In the genomic region with DNA sequence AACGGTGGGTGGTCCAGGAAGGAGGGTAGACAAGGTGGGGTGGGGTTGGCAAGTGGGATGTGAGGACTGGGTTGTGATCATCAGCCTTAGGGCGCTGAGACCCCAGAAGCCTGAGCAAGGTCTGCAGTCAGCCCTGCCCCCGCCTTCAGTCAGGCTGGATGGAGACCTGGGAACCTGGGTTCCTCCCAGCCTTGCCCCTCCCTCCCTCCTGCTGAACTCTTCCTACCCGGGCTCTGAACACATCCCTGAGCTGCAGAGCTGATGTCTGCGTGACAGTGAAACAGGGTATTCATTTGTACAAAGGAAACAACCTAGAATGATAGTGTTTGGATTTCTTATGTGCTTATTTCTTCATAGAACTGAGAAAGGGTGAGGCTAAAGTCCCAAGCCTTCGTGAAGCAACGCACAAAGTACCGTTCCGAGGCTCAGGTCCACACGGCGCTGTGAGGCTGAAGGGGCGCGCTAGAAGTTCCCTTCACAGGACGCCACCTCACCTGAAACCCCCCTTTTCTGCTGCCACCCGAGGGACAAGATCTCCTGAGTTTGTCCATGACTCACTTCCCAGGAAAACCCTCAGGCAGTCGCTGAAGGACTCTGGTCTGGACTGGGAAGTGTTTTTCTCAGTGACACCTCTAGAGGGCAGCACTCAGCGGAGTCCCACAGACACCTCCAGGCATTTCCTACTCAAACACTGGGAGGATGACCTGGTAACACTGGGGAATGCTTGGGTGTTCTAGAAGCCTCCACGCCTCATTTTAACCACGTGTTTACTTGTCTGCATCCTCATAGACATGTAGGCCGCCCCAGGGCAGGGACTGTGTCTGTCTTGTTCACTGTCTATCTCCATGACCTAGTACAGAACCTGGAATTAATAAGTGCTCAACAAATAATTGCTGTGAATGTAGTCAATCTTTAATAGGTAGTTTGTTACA, we compare ENCODE assay signal across 9 cellular contexts. TPM values are rescaled to one million over a fixed set of nuclear protein-coding genes. Genes with fewer than 3 reads are reported as not detected.
DNase-seq lines count a peak whose midpoint lies in the region; ATAC-seq and TF ChIP-seq lines count a peak whose summit lies in the region.
"Had no signal": no experiment of that assay in that cellular context is flagged by ENCODE, and none has a peak within 500 bp of the region (broad histone marks: within the 10 kb centered on the region; RNA-seq: fewer than 3 reads in every experiment).

No MANE protein-coding gene starts in this region.

- H3K27me3 Mint-ChIP-seq in CD14-positive monocyte (ENCODE audit: low read depth in 3 of 3) = peaks cover 1 to 8% (median 4%) of the 10 kb centered on the region in 3 donors
- peaks cover 29% of the 10 kb centered on the region for H3K27me3 Mint-ChIP-seq in activated T-helper 17 cell treated with anti-CD3 and anti-CD28 coated beads, Interleukin-2, amount 50 U/mL, for 72 hours

- no peaks in the 10 kb centered on the region for H3K36me3 Mint-ChIP-seq in CD14-positive monocyte
- H3K36me3 Mint-ChIP-seq in activated T-helper 17 cell treated with anti-CD3 and anti-CD28 coated beads, Interleukin-2, amount 50 U/mL, for 72 hours (ENCODE audit: low read depth) = no peaks in the 10 kb centered on the region

- H3K9me3 Mint-ChIP-seq in CD14-positive monocyte = peaks cover 0 to 9% (median 1%) of the 10 kb centered on the region in 7 donors
- H3K9me3 Mint-ChIP-seq in activated T-helper 17 cell treated with anti-CD3 and anti-CD28 coated beads, Interleukin-2, amount 50 U/mL, for 72 hours = no peaks in the 10 kb centered on the region

- H3K4me3 ChIP-seq in HL-60 (replicated peaks; ENCODE audit: insufficient read depth, low read length) = no peak overlapping the region

- peak; percentile 78 for TF ChIP-seq CTCF in CD14-positive monocyte (IDR thresholded peaks at IDR 0.05)
- TF ChIP-seq CTCF in HL-60 (IDR thresholded peaks at IDR 0.05; ENCODE audit: insufficient read depth, low read length) = peak; percentile 73

- H3K27me3 ChIP-seq in HL-60 (ENCODE audit: insufficient read depth, poor library complexity, severe bottlenecking) = peaks cover 3% of the 10 kb centered on the region

- no peak overlapping the region for H3K27ac ChIP-seq in HL-60 (replicated peaks)

- H3K4me3 Mint-ChIP-seq in CD14-positive monocyte = no peak overlapping the region
- H3K4me3 Mint-ChIP-seq in activated T-helper 17 cell treated with anti-CD3 and anti-CD28 coated beads, Interleukin-2, amount 50 U/mL, for 72 hours = no peak overlapping the region

- ATAC-seq in activated T-helper 17 cell treated with anti-CD3 and anti-CD28 coated beads, Interleukin-2, amount 50 U/mL, for 72 hours (replicated peaks) = peak; percentile 80
- ATAC-seq in GM18520 (IDR thresholded peaks at IDR 0.05; ENCODE audit: unreplicated experiment) = no peak

- intact Hi-C loops in CD14-positive monocyte (cut with micrococcal nuclease) = no loop called here

- DNase-seq in CD14-positive monocyte (ENCODE audit: low spot score) (no peak), GM19238 (ENCODE audit: insufficient read length, low spot score) (peak; percentile 28), HL-60 (ENCODE audit: low read depth in 1 of 2, low spot score in 1 of 2) (peak; percentile 32 to 43), RPMI8226 (peak; percentile 35), globus pallidus (ENCODE audit: low spot score) (peak; percentile 33), pulmonary artery endothelial cell (ENCODE audit: low read depth, low spot score) (peak; percentile 26)

- H3K4me1 Mint-ChIP-seq in CD14-positive monocyte = no peaks in the 10 kb centered on the region
- no peaks in the 10 kb centered on the region for H3K4me1 Mint-ChIP-seq in activated T-helper 17 cell treated with anti-CD3 and anti-CD28 coated beads, Interleukin-2, amount 50 U/mL, for 72 hours

- H3K27ac Mint-ChIP-seq in CD14-positive monocyte = peak overlapping the region in 1 of 7 donors; percentile 46
- H3K27ac Mint-ChIP-seq in activated T-helper 17 cell treated with anti-CD3 and anti-CD28 coated beads, Interleukin-2, amount 50 U/mL, for 72 hours = no peak overlapping the region

RNA-seq across cellular contexts. Expression of a gene that starts 1.2 kb away (rescaled TPM):
- polyA plus RNA-seq in CD14-positive monocyte = not detected
- total RNA-seq in activated T-helper 17 cell treated with anti-CD3 and anti-CD28 coated beads, Interleukin-2, amount 50 U/mL, for 72 hours = not detected
- not detected in 2 replicates for total RNA-seq in pulmonary artery endothelial cell
- total RNA-seq: temporal lobe had no signal

RNA-seq across cellular contexts. Expression of a gene that starts 35.8 kb away (rescaled TPM):
- not detected for polyA plus RNA-seq in CD14-positive monocyte
- total RNA-seq in activated T-helper 17 cell treated with anti-CD3 and anti-CD28 coated beads, Interleukin-2, amount 50 U/mL, for 72 hours = not detected
- total RNA-seq in pulmonary artery endothelial cell = not detected in 2 replicates
- total RNA-seq: temporal lobe had no signal
